ENCODE assay signal across 1 cellular context in the genomic region with DNA sequence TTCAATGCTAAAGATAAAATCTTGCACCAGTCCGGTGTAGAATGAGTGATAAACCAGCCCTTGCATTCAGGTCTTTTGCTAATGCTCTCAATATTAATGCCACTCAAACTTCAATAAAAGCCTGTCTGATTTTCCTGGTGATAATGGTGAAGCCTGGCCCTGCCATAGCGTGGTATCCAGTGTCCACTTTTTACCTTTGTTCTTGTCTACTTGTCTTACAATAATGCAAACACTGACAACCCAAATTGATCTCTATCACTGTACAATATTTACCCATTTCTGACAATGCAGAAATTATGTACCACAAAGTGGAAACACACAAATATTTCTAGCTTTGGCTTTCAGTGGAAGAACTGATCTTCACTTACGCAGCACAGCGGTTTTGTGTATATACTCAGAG.
TF ChIP-seq lines count a peak whose summit lies in the region.

No MANE protein-coding gene starts in this region.

TF ChIP-seq in HepG2, 621 proteins besides CTCF, POLR2A, EP300 and RAD21 (continued from another document and continues in another):
- no peak for TF ChIP-seq ZMYM2 (CRISPR knock-in tag; IDR thresholded peaks at IDR 0.05)
- TF ChIP-seq, protein P1, sequence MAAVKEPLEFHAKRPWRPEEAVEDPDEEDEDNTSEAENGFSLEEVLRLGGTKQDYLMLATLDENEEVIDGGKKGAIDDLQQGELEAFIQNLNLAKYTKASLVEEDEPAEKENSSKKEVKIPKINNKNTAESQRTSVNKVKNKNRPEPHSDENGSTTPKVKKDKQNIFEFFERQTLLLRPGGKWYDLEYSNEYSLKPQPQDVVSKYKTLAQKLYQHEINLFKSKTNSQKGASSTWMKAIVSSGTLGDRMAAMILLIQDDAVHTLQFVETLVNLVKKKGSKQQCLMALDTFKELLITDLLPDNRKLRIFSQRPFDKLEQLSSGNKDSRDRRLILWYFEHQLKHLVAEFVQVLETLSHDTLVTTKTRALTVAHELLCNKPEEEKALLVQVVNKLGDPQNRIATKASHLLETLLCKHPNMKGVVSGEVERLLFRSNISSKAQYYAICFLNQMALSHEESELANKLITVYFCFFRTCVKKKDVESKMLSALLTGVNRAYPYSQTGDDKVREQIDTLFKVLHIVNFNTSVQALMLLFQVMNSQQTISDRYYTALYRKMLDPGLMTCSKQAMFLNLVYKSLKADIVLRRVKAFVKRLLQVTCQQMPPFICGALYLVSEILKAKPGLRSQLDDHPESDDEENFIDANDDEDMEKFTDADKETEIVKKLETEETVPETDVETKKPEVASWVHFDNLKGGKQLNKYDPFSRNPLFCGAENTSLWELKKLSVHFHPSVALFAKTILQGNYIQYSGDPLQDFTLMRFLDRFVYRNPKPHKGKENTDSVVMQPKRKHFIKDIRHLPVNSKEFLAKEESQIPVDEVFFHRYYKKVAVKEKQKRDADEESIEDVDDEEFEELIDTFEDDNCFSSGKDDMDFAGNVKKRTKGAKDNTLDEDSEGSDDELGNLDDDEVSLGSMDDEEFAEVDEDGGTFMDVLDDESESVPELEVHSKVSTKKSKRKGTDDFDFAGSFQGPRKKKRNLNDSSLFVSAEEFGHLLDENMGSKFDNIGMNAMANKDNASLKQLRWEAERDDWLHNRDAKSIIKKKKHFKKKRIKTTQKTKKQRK (IDR thresholded peaks at IDR 0.05; ENCODE audit: low read length), result no peak
- TF ChIP-seq, protein P2, sequence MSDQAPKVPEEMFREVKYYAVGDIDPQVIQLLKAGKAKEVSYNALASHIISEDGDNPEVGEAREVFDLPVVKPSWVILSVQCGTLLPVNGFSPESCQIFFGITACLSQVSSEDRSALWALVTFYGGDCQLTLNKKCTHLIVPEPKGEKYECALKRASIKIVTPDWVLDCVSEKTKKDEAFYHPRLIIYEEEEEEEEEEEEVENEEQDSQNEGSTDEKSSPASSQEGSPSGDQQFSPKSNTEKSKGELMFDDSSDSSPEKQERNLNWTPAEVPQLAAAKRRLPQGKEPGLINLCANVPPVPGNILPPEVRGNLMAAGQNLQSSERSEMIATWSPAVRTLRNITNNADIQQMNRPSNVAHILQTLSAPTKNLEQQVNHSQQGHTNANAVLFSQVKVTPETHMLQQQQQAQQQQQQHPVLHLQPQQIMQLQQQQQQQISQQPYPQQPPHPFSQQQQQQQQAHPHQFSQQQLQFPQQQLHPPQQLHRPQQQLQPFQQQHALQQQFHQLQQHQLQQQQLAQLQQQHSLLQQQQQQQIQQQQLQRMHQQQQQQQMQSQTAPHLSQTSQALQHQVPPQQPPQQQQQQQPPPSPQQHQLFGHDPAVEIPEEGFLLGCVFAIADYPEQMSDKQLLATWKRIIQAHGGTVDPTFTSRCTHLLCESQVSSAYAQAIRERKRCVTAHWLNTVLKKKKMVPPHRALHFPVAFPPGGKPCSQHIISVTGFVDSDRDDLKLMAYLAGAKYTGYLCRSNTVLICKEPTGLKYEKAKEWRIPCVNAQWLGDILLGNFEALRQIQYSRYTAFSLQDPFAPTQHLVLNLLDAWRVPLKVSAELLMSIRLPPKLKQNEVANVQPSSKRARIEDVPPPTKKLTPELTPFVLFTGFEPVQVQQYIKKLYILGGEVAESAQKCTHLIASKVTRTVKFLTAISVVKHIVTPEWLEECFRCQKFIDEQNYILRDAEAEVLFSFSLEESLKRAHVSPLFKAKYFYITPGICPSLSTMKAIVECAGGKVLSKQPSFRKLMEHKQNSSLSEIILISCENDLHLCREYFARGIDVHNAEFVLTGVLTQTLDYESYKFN (CRISPR knock-in tag; conservative IDR thresholded peaks at IDR 0.05), result peak; percentile 51
- TF ChIP-seq SP1 (IDR thresholded peaks at IDR 0.05), result no peak
- no peak for TF ChIP-seq SP1 (CRISPR knock-in tag; IDR thresholded peaks at IDR 0.05)
- no peak for TF ChIP-seq FOXA1 (IDR thresholded peaks at IDR 0.05)
- TF ChIP-seq FOXA1 (CRISPR knock-in tag; IDR thresholded peaks at IDR 0.05), result peak; percentile 64
- TF ChIP-seq NCOA2 (CRISPR knock-in tag; IDR thresholded peaks at IDR 0.05), result peak; percentile 45
- no peak for TF ChIP-seq KLF13 (CRISPR knock-in tag; IDR thresholded peaks at IDR 0.05)
- TF ChIP-seq ONECUT2 (CRISPR knock-in tag; IDR thresholded peaks at IDR 0.05), result 0 out of 2 replicates have a peak, but pooled peaks have one; percentile 9
- no peak for TF ChIP-seq FOXP1 (IDR thresholded peaks at IDR 0.05)
- TF ChIP-seq FOXP1 (CRISPR knock-in tag; IDR thresholded peaks at IDR 0.05), result peak; percentile 18; the same call in 1 of the 2 replicates
- TF ChIP-seq, protein P3, sequence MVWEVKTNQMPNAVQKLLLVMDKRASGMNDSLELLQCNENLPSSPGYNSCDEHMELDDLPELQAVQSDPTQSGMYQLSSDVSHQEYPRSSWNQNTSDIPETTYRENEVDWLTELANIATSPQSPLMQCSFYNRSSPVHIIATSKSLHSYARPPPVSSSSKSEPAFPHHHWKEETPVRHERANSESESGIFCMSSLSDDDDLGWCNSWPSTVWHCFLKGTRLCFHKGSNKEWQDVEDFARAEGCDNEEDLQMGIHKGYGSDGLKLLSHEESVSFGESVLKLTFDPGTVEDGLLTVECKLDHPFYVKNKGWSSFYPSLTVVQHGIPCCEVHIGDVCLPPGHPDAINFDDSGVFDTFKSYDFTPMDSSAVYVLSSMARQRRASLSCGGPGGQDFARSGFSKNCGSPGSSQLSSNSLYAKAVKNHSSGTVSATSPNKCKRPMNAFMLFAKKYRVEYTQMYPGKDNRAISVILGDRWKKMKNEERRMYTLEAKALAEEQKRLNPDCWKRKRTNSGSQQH (CRISPR knock-in tag; IDR thresholded peaks at IDR 0.05; ENCODE audit: low read depth), result no peak
- no peak for TF ChIP-seq ZNF549 (CRISPR knock-in tag; IDR thresholded peaks at IDR 0.05)
- peak; percentile 25; the same call in 1 of the 2 replicates for TF ChIP-seq ZKSCAN8 (CRISPR knock-in tag; IDR thresholded peaks at IDR 0.05; ENCODE audit: borderline replicate concordance)
- peak; percentile 30; the same call in 1 of the 2 replicates for TF ChIP-seq GATAD2A (CRISPR knock-in tag; IDR thresholded peaks at IDR 0.05)
- TF ChIP-seq POLR2AphosphoS5 (IDR thresholded peaks at IDR 0.05; ENCODE audit: low read depth, low read length), result no peak
- TF ChIP-seq, protein P4, sequence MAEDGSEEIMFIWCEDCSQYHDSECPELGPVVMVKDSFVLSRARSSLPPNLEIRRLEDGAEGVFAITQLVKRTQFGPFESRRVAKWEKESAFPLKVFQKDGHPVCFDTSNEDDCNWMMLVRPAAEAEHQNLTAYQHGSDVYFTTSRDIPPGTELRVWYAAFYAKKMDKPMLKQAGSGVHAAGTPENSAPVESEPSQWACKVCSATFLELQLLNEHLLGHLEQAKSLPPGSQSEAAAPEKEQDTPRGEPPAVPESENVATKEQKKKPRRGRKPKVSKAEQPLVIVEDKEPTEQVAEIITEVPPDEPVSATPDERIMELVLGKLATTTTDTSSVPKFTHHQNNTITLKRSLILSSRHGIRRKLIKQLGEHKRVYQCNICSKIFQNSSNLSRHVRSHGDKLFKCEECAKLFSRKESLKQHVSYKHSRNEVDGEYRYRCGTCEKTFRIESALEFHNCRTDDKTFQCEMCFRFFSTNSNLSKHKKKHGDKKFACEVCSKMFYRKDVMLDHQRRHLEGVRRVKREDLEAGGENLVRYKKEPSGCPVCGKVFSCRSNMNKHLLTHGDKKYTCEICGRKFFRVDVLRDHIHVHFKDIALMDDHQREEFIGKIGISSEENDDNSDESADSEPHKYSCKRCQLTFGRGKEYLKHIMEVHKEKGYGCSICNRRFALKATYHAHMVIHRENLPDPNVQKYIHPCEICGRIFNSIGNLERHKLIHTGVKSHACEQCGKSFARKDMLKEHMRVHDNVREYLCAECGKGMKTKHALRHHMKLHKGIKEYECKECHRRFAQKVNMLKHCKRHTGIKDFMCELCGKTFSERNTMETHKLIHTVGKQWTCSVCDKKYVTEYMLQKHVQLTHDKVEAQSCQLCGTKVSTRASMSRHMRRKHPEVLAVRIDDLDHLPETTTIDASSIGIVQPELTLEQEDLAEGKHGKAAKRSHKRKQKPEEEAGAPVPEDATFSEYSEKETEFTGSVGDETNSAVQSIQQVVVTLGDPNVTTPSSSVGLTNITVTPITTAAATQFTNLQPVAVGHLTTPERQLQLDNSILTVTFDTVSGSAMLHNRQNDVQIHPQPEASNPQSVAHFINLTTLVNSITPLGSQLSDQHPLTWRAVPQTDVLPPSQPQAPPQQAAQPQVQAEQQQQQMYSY (CRISPR knock-in tag; IDR thresholded peaks at IDR 0.05), result peak; percentile 97
- TF ChIP-seq ZBTB1 (CRISPR knock-in tag; IDR thresholded peaks at IDR 0.05; ENCODE audit: borderline replicate concordance), result no peak
- TF ChIP-seq PAF1 (CRISPR knock-in tag; IDR thresholded peaks at IDR 0.05), result no peak
- no peak for TF ChIP-seq DNMT3B (CRISPR knock-in tag; conservative IDR thresholded peaks at IDR 0.05)
- peak; percentile 13; the same call in 1 of the 2 replicates for TF ChIP-seq MIXL1 (CRISPR knock-in tag; IDR thresholded peaks at IDR 0.05)
- no peak for TF ChIP-seq STAT5B (CRISPR knock-in tag; IDR thresholded peaks at IDR 0.05)
- TF ChIP-seq, protein P5, sequence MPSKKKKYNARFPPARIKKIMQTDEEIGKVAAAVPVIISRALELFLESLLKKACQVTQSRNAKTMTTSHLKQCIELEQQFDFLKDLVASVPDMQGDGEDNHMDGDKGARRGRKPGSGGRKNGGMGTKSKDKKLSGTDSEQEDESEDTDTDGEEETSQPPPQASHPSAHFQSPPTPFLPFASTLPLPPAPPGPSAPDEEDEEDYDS (CRISPR knock-in tag; IDR thresholded peaks at IDR 0.05), result no peak
- 0 out of 2 replicates have a peak, but pooled peaks have one; percentile 28 for TF ChIP-seq REPIN1 (CRISPR knock-in tag; IDR thresholded peaks at IDR 0.05; ENCODE audit: borderline replicate concordance, low read depth)
- TF ChIP-seq, protein P6, sequence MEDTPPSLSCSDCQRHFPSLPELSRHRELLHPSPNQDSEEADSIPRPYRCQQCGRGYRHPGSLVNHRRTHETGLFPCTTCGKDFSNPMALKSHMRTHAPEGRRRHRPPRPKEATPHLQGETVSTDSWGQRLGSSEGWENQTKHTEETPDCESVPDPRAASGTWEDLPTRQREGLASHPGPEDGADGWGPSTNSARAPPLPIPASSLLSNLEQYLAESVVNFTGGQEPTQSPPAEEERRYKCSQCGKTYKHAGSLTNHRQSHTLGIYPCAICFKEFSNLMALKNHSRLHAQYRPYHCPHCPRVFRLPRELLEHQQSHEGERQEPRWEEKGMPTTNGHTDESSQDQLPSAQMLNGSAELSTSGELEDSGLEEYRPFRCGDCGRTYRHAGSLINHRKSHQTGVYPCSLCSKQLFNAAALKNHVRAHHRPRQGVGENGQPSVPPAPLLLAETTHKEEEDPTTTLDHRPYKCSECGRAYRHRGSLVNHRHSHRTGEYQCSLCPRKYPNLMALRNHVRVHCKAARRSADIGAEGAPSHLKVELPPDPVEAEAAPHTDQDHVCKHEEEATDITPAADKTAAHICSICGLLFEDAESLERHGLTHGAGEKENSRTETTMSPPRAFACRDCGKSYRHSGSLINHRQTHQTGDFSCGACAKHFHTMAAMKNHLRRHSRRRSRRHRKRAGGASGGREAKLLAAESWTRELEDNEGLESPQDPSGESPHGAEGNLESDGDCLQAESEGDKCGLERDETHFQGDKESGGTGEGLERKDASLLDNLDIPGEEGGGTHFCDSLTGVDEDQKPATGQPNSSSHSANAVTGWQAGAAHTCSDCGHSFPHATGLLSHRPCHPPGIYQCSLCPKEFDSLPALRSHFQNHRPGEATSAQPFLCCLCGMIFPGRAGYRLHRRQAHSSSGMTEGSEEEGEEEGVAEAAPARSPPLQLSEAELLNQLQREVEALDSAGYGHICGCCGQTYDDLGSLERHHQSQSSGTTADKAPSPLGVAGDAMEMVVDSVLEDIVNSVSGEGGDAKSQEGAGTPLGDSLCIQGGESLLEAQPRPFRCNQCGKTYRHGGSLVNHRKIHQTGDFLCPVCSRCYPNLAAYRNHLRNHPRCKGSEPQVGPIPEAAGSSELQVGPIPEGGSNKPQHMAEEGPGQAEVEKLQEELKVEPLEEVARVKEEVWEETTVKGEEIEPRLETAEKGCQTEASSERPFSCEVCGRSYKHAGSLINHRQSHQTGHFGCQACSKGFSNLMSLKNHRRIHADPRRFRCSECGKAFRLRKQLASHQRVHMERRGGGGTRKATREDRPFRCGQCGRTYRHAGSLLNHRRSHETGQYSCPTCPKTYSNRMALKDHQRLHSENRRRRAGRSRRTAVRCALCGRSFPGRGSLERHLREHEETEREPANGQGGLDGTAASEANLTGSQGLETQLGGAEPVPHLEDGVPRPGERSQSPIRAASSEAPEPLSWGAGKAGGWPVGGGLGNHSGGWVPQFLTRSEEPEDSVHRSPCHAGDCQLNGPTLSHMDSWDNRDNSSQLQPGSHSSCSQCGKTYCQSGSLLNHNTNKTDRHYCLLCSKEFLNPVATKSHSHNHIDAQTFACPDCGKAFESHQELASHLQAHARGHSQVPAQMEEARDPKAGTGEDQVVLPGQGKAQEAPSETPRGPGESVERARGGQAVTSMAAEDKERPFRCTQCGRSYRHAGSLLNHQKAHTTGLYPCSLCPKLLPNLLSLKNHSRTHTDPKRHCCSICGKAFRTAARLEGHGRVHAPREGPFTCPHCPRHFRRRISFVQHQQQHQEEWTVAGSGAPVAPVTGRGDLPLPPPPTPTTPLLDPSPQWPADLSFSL (CRISPR knock-in tag; IDR thresholded peaks at IDR 0.05), result 0 out of 2 replicates have a peak, but pooled peaks have one; percentile 61
- TF ChIP-seq, protein P7, sequence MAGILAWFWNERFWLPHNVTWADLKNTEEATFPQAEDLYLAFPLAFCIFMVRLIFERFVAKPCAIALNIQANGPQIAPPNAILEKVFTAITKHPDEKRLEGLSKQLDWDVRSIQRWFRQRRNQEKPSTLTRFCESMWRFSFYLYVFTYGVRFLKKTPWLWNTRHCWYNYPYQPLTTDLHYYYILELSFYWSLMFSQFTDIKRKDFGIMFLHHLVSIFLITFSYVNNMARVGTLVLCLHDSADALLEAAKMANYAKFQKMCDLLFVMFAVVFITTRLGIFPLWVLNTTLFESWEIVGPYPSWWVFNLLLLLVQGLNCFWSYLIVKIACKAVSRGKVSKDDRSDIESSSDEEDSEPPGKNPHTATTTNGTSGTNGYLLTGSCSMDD (CRISPR knock-in tag; IDR thresholded peaks at IDR 0.05), result no peak
- TF ChIP-seq RXRB (CRISPR knock-in tag; IDR thresholded peaks at IDR 0.05; ENCODE audit: borderline replicate concordance), result peak; percentile 35; the same call in 1 of the 2 replicates
- TF ChIP-seq, protein P8, sequence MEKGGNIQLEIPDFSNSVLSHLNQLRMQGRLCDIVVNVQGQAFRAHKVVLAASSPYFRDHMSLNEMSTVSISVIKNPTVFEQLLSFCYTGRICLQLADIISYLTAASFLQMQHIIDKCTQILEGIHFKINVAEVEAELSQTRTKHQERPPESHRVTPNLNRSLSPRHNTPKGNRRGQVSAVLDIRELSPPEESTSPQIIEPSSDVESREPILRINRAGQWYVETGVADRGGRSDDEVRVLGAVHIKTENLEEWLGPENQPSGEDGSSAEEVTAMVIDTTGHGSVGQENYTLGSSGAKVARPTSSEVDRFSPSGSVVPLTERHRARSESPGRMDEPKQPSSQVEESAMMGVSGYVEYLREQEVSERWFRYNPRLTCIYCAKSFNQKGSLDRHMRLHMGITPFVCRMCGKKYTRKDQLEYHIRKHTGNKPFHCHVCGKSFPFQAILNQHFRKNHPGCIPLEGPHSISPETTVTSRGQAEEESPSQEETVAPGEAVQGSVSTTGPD (CRISPR knock-in tag; IDR thresholded peaks at IDR 0.05), result 0 out of 2 replicates have a peak, but pooled peaks have one; percentile 29
- no peak for TF ChIP-seq MXD4 (CRISPR knock-in tag; IDR thresholded peaks at IDR 0.05)
- TF ChIP-seq, protein P9, sequence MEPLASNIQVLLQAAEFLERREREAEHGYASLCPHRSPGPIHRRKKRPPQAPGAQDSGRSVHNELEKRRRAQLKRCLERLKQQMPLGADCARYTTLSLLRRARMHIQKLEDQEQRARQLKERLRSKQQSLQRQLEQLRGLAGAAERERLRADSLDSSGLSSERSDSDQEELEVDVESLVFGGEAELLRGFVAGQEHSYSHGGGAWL (CRISPR knock-in tag; IDR thresholded peaks at IDR 0.05), result no peak
- no peak for TF ChIP-seq YY1 (IDR thresholded peaks at IDR 0.05; ENCODE audit: insufficient read depth, insufficient replicate concordance, low read depth, low read length)
- peak; percentile 14; the same call in 1 of the 2 replicates for TF ChIP-seq CREM (IDR thresholded peaks at IDR 0.05)
- no peak for TF ChIP-seq CREM (CRISPR knock-in tag; IDR thresholded peaks at IDR 0.05)
